1 cellular context compared by ENCODE assay signal in genomic region chr7:138002096-138002827, GRCh38.
A peak's percentile ranks its signal among the peaks of the same experiment; 100 is the strongest.
TF ChIP-seq lines count a peak whose summit lies in the region.

No MANE protein-coding gene starts in this region.

TF ChIP-seq in K562, 482 proteins besides CTCF, POLR2A, EP300 and RAD21 (continued from another document and continues in another):
- peak; percentile 87 for TF ChIP-seq ZBTB12 (CRISPR knock-in tag; IDR thresholded peaks at IDR 0.05)
- TF ChIP-seq HOMEZ (CRISPR knock-in tag; IDR thresholded peaks at IDR 0.05): no peak
- no peak for TF ChIP-seq TAF1 (IDR thresholded peaks at IDR 0.05; ENCODE audit: control insufficient read depth, extremely low read depth, insufficient read depth, low read length, severe bottlenecking)
- no peak for TF ChIP-seq PHB (CRISPR knock-in tag; IDR thresholded peaks at IDR 0.05)
- no peak for TF ChIP-seq KAT2B (IDR thresholded peaks at IDR 0.05; ENCODE audit: low read depth, low read length)
- no peak for TF ChIP-seq ZNF586 (CRISPR knock-in tag; conservative IDR thresholded peaks at IDR 0.05)
- TF ChIP-seq KHSRP (IDR thresholded peaks at IDR 0.05): peak; percentile 98
- peak; percentile 84 for TF ChIP-seq JUN (IDR thresholded peaks at IDR 0.05; ENCODE audit: borderline replicate concordance, low read depth, low read length)
- no peak for TF ChIP-seq JUN (CRISPR knock-in tag; IDR thresholded peaks at IDR 0.05; ENCODE audit: borderline replicate concordance)
- TF ChIP-seq ZSCAN29 (IDR thresholded peaks at IDR 0.05): no peak
- no peak for TF ChIP-seq ZNF143 (CRISPR knock-in tag; IDR thresholded peaks at IDR 0.05)
- TF ChIP-seq SPI1 (IDR thresholded peaks at IDR 0.05; ENCODE audit: borderline replicate concordance, low read depth, low read length): no peak
- no peak for TF ChIP-seq NFIC (IDR thresholded peaks at IDR 0.05)
- TF ChIP-seq PTRF (tag; IDR thresholded peaks at IDR 0.05): no peak
- no peak for TF ChIP-seq MAFG (tag; conservative IDR thresholded peaks at IDR 0.05)
- peak; percentile 67; the same call in 1 of the 2 replicates for TF ChIP-seq ADNP (tag; IDR thresholded peaks at IDR 0.05)
- TF ChIP-seq CXXC5 (CRISPR knock-in tag; IDR thresholded peaks at IDR 0.05): peak; percentile 44
- TF ChIP-seq BCOR (IDR thresholded peaks at IDR 0.05): no peak
- TF ChIP-seq ZNF75A (CRISPR knock-in tag; IDR thresholded peaks at IDR 0.05): 0 out of 2 replicates have a peak, but pooled peaks have one; percentile 21
- TF ChIP-seq NR2C2 (CRISPR knock-in tag; IDR thresholded peaks at IDR 0.05): no peak
- peak; percentile 42; the same call in 1 of the 2 replicates for TF ChIP-seq NR2C2 (tag; IDR thresholded peaks at IDR 0.05)
- TF ChIP-seq SMARCA5 (IDR thresholded peaks at IDR 0.05): no peak
- no peak for TF ChIP-seq CREB5 (CRISPR knock-in tag; IDR thresholded peaks at IDR 0.05)
- no peak for TF ChIP-seq ZNF316 (IDR thresholded peaks at IDR 0.05)
- TF ChIP-seq CGGBP1 (CRISPR knock-in tag; IDR thresholded peaks at IDR 0.05): no peak
- TF ChIP-seq CAMTA2 (CRISPR knock-in tag; conservative IDR thresholded peaks at IDR 0.05): no peak
- no peak for TF ChIP-seq PCBP2 (IDR thresholded peaks at IDR 0.05; ENCODE audit: low read depth, low read length, poor library complexity, severe bottlenecking)
- peak; percentile 70; the same call in 1 of the 2 replicates for TF ChIP-seq ZC3H11A (IDR thresholded peaks at IDR 0.05; ENCODE audit: low read depth, low read length)
- TF ChIP-seq MGA (IDR thresholded peaks at IDR 0.05): peak; percentile 21; the same call in 1 of the 2 replicates
- TF ChIP-seq TARDBP (IDR thresholded peaks at IDR 0.05): no peak
- peak; percentile 66 for TF ChIP-seq CC2D1A (IDR thresholded peaks at IDR 0.05)
- no peak for TF ChIP-seq ZFP36 (IDR thresholded peaks at IDR 0.05; ENCODE audit: low read depth, low read length, partially characterized antibody)
- peak in 1 of 2 experiments; percentile 92; a peak in 2 of 4 replicates for TF ChIP-seq MAZ (CRISPR knock-in tag; conservative IDR thresholded peaks at IDR 0.05 in 1 of 2, IDR thresholded peaks at IDR 0.05 in 1 of 2)
- no peak for TF ChIP-seq TCF7L2 (IDR thresholded peaks at IDR 0.05; ENCODE audit: low read depth, low read length)
- no peak for TF ChIP-seq RERE (CRISPR knock-in tag; IDR thresholded peaks at IDR 0.05; ENCODE audit: borderline replicate concordance)
- peak; percentile 76 for TF ChIP-seq E2F8 (IDR thresholded peaks at IDR 0.05; ENCODE audit: low read depth, partially characterized antibody)
- no peak for TF ChIP-seq CHCHD3 (CRISPR knock-in tag; IDR thresholded peaks at IDR 0.05)
- no peak for TF ChIP-seq ZKSCAN1 (IDR thresholded peaks at IDR 0.05; ENCODE audit: low read depth, low read length)
